19 cellular contexts compared by ENCODE assay signal in the genomic region with DNA sequence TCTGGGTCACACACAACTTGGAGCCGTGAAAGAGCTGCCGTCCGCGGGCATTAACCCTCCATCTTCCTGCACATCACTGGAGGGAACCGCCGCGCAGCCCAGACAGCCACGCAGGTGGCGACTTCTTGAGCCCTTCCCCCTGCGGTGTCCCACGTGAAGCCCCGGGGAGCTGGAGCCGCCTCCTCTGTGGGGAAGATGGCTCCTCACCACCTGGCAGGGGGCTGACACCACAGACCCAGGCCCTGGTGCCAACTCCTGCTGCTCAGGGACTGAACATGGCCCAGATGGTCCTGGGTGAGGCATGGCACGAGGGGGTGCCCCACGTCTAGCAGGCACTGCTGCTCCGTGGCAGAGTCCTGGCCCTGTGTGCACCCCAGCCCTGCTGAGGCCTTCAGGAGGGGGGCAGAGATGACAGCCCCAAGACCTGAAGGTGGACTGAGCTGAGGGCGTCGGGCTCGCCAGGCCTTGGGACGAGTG. TPM values are rescaled to one million over a fixed set of nuclear protein-coding genes. Genes with fewer than 3 reads are reported as not detected.
DNase-seq lines count a peak whose midpoint lies in the region; ATAC-seq and TF ChIP-seq lines count a peak whose summit lies in the region.
"Had no signal": no experiment of that assay in that cellular context is flagged by ENCODE, and none has a peak within 500 bp of the region (broad histone marks: within the 10 kb centered on the region; RNA-seq: fewer than 3 reads in every experiment).

No MANE protein-coding gene starts in this region.

- H2AFZ ChIP-seq in H9 (ENCODE audit: low read length) = no peak overlapping the region
- H2AFZ ChIP-seq: GM23248 had no signal

- H3K4me3 Mint-ChIP-seq in H9 = no peak overlapping the region
- H3K4me3 Mint-ChIP-seq in glutamatergic neuron (ENCODE audit: unreplicated experiment) = no peak overlapping the region
- no peak overlapping the region for H3K4me3 Mint-ChIP-seq in activated CD8-positive, alpha-beta memory T cell treated with anti-CD3 and anti-CD28 coated beads, Interleukin-2, amount 10 ng/mL, durations not matched to agents 7 days and 5 days
- H3K4me3 Mint-ChIP-seq: CD8-positive, alpha-beta memory T cell; HFFc6 had no signal

- H2BK15ac ChIP-seq in H9 (ENCODE audit: low read depth, low read length) = no peak overlapping the region

- no peaks in the 10 kb centered on the region for H3K4me1 ChIP-seq in H9 (ENCODE audit: insufficient read depth, low read length)
- H3K4me1 ChIP-seq in spleen = no peaks in the 10 kb centered on the region
- H3K4me1 ChIP-seq: HAP-1 had no signal

- peaks cover 7 to 21% of the 10 kb centered on the region in 2 experiments for H3K4me1 Mint-ChIP-seq in H9
- peaks cover 6% of the 10 kb centered on the region for H3K4me1 Mint-ChIP-seq in glutamatergic neuron (ENCODE audit: low read depth, unreplicated experiment)
- H3K4me1 Mint-ChIP-seq in activated CD8-positive, alpha-beta memory T cell treated with anti-CD3 and anti-CD28 coated beads, Interleukin-2, amount 10 ng/mL, durations not matched to agents 7 days and 5 days = peaks cover 4% of the 10 kb centered on the region
- H3K4me1 Mint-ChIP-seq: CD8-positive, alpha-beta memory T cell had no signal

- no peak overlapping the region for H3K4ac ChIP-seq in H9 (ENCODE audit: low read depth, low read length)

- H4K20me1 ChIP-seq in H9 (ENCODE audit: control insufficient read depth, insufficient read depth, insufficient read length) = no peaks in the 10 kb centered on the region
- H4K20me1 ChIP-seq: BLaER1 had no signal

- no peak overlapping the region for H3K56ac ChIP-seq in H9 (ENCODE audit: insufficient read length, low read depth, low read length)

- H4K91ac ChIP-seq in H9 (ENCODE audit: insufficient read length, low read depth, low read length) = no peak overlapping the region

- no peak overlapping the region for H2AK5ac ChIP-seq in H9 (ENCODE audit: insufficient read length, low read length)

- H3K36me3 Mint-ChIP-seq in H9 (ENCODE audit: insufficient read depth in 1 of 3, low read depth in 3 of 3) (no peaks in the 10 kb centered on the region), glutamatergic neuron (ENCODE audit: unreplicated experiment) (no peaks in the 10 kb centered on the region)
- H3K36me3 Mint-ChIP-seq in activated CD8-positive, alpha-beta memory T cell treated with anti-CD3 and anti-CD28 coated beads, Interleukin-2, amount 10 ng/mL, durations not matched to agents 7 days and 5 days = no peaks in the 10 kb centered on the region
- H3K36me3 Mint-ChIP-seq: CD8-positive, alpha-beta memory T cell had no signal

- no peak overlapping the region for H2BK20ac ChIP-seq in H9 (ENCODE audit: low read depth, low read length, poor library complexity, severe bottlenecking)

- no peak overlapping the region for H2BK120ac ChIP-seq in H9 (ENCODE audit: low read depth, low read length, poor library complexity, severe bottlenecking)

- H3K18ac ChIP-seq in H9 (ENCODE audit: insufficient read length, low read depth, low read length) = no peak overlapping the region

- ATAC-seq in Right ventricle myocardium superior (ENCODE audit: poor library complexity) (no peak), GM19452 (IDR thresholded peaks at IDR 0.05; ENCODE audit: unreplicated experiment) (no peak)
- ATAC-seq in activated CD8-positive, alpha-beta memory T cell treated with anti-CD3 and anti-CD28 coated beads, Interleukin-2, amount 10 ng/mL, durations not matched to agents 7 days and 5 days = no peak

- H3K36me3 ChIP-seq in spleen = no peaks in the 10 kb centered on the region
- H3K36me3 ChIP-seq: BLaER1, HAP-1 had no signal

- H3K27me3 ChIP-seq in H9 (ENCODE audit: insufficient read depth, low read length) (no peaks in the 10 kb centered on the region; the same call in 1 of the 2 replicates), spleen (replicated peaks in 1 of 7) (peaks cover 0 to 85% (median 18%) of the 10 kb centered on the region in 7 donors)

- no peak overlapping the region for H3K4me2 ChIP-seq in H9 (ENCODE audit: insufficient read depth, insufficient read length, low read length)

- H3K23ac ChIP-seq in H9 (ENCODE audit: insufficient read length, low read depth, low read length) = no peak overlapping the region

- CTCF ChIA-PET in activated CD8-positive, alpha-beta memory T cell treated with anti-CD3 and anti-CD28 coated beads, Interleukin-2, amount 10 ng/mL, durations not matched to agents 7 days and 5 days (lab: Charles Lee) = no interaction called here

- no peak overlapping the region for H2BK5ac ChIP-seq in H9 (ENCODE audit: insufficient read length, low read length)

- no peaks in the 10 kb centered on the region for H3K23me2 ChIP-seq in H9 (ENCODE audit: insufficient read length, low read depth, low read length, poor library complexity, severe bottlenecking)

- no peaks in the 10 kb centered on the region; a peak in 1 of 5 replicates for H3K9me3 Mint-ChIP-seq in H9
- H3K9me3 Mint-ChIP-seq in glutamatergic neuron (ENCODE audit: unreplicated experiment) = no peaks in the 10 kb centered on the region
- no peaks in the 10 kb centered on the region for H3K9me3 Mint-ChIP-seq in activated CD8-positive, alpha-beta memory T cell treated with anti-CD3 and anti-CD28 coated beads, Interleukin-2, amount 10 ng/mL, durations not matched to agents 7 days and 5 days (ENCODE audit: low read depth)
- H3K9me3 Mint-ChIP-seq: CD8-positive, alpha-beta memory T cell; HFFc6 had no signal

- H4K8ac ChIP-seq in H9 (replicated peaks; ENCODE audit: insufficient read length, low read depth, low read length) = no peak overlapping the region

- no peak for TF ChIP-seq POLR2A in spleen (IDR thresholded peaks at IDR 0.05)

- intact Hi-C loops in Right ventricle myocardium superior (cut with DNase I) = no loop called here
- intact Hi-C loops in cardiac septum (cut with DNase I) = no loop called here
- intact Hi-C loops in spleen (cut with DNase I; ENCODE audit: low total_unique reads) = no loop called here

- no peak overlapping the region for H2BK12ac ChIP-seq in H9 (ENCODE audit: insufficient read length, low read depth, low read length)

- no peak for TF ChIP-seq CTCF in H9 (conservative IDR thresholded peaks at IDR 0.05)
- TF ChIP-seq CTCF in glutamatergic neuron (IDR thresholded peaks at IDR 0.05; ENCODE audit: partially characterized antibody, unreplicated experiment) = no peak
- TF ChIP-seq CTCF in spleen (IDR thresholded peaks at IDR 0.05 in 8 of 11, conservative IDR thresholded peaks at IDR 0.05 in 3 of 11) = no peak

- DNase-seq in Right ventricle myocardium superior = peak; percentile 30
- DNase-seq in cardiac septum (ENCODE audit: low spot score) = no peak
- no peak for DNase-seq in H9
- peak; percentile 12 for DNase-seq in glutamatergic neuron
- peak; percentile 69 for DNase-seq in spleen
- DNase-seq in foreskin melanocyte = no peak
- DNase-seq in activated CD8-positive, alpha-beta memory T cell treated with anti-CD3 and anti-CD28 coated beads, Interleukin-2, amount 10 ng/mL, durations not matched to agents 7 days and 5 days = no peak
- DNase-seq: 8988T, AML-193, Caco-2, DND-41, GDM1, GM23248, HFFc6 had no signal

- no peak overlapping the region for H3T11ph ChIP-seq in H9 (ENCODE audit: low read length)

- H3K9ac ChIP-seq in H9 (ENCODE audit: extremely low read depth, insufficient read length, low read length) = no peak overlapping the region
- H3K9ac ChIP-seq: BLaER1, GM23248 had no signal

- H3K27ac ChIP-seq in H9 (ENCODE audit: insufficient read length, low read depth, low read length) (no peak overlapping the region), spleen (no peak overlapping the region)
- H3K27ac ChIP-seq: BLaER1, GM23248, HL-60 had no signal

- H3K14ac ChIP-seq in H9 (ENCODE audit: insufficient read depth, low read length) = peak overlapping the region; percentile 5; the same call in 1 of the 2 replicates

- H3K79me2 ChIP-seq in H9 (ENCODE audit: insufficient read depth, low read length) = no peaks in the 10 kb centered on the region

- peaks cover 21% of the 10 kb centered on the region for H3K27me3 Mint-ChIP-seq in H9 (ENCODE audit: low read depth)
- peaks cover 5% of the 10 kb centered on the region for H3K27me3 Mint-ChIP-seq in glutamatergic neuron (ENCODE audit: unreplicated experiment)
- H3K27me3 Mint-ChIP-seq in activated CD8-positive, alpha-beta memory T cell treated with anti-CD3 and anti-CD28 coated beads, Interleukin-2, amount 10 ng/mL, durations not matched to agents 7 days and 5 days = peaks cover 28% of the 10 kb centered on the region

- H3K4me3 ChIP-seq in spleen = no peak overlapping the region
- H3K4me3 ChIP-seq: BLaER1, GM23248, HAP-1 had no signal

- H4K5ac ChIP-seq in H9 (ENCODE audit: insufficient read length, low read depth, low read length) = no peak overlapping the region

- no peaks in the 10 kb centered on the region for H3K79me1 ChIP-seq in H9 (ENCODE audit: insufficient read depth, low read depth, low read length, poor library complexity, severe bottlenecking)

- no peaks in the 10 kb centered on the region for H3K9me3 ChIP-seq in H9 (ENCODE audit: control insufficient read depth, low read depth, low read length)
- H3K9me3 ChIP-seq in spleen = no peaks in the 10 kb centered on the region
- H3K9me3 ChIP-seq: BLaER1, HAP-1 had no signal

- H3K27ac Mint-ChIP-seq in H9 (no peak overlapping the region), glutamatergic neuron (ENCODE audit: unreplicated experiment) (no peak overlapping the region)
- no peak overlapping the region for H3K27ac Mint-ChIP-seq in activated CD8-positive, alpha-beta memory T cell treated with anti-CD3 and anti-CD28 coated beads, Interleukin-2, amount 10 ng/mL, durations not matched to agents 7 days and 5 days
- H3K27ac Mint-ChIP-seq: CD8-positive, alpha-beta memory T cell; HFFc6 had no signal

- WGBS in H9 (ENCODE audit: extremely low coverage, insufficient read length, low lambda C conversion rate) = no CpG with 5 or more reads among the region's 20 CpGs
- WGBS in spleen, 5 donors = 77 to 88% (median 85%) methylated on average over 13 to 20 of the region's 20 CpGs

RNA-seq across cellular contexts. Expression of gene NDUFS6, which starts 38.9 kb away (rescaled TPM):
- total RNA-seq in Right ventricle myocardium superior = 126 TPM
- 78.6 TPM for total RNA-seq in cardiac septum
- total RNA-seq in H9 (2021) = 62.5 and 63.7 TPM in 2 replicates
- 40.3 TPM for total RNA-seq in glutamatergic neuron (ENCODE audit: unreplicated experiment)
- total RNA-seq in spleen = 10 to 100 TPM; 18.2 to 38.4 (median 25.1) TPM
- polyA plus RNA-seq in spleen = 10 to 100 TPM; 36.7 to 74.2 (median 49.3) TPM
- 10 to 100 TPM; 35.2 to 37.5 TPM for total RNA-seq in activated CD8-positive, alpha-beta memory T cell treated with anti-CD3 and anti-CD28 coated beads, Interleukin-2, amount 10 ng/mL, durations not matched to agents 7 days and 5 days

RNA-seq across cellular contexts. Expression of gene MRPL36, which starts 40.5 kb away (rescaled TPM):
- total RNA-seq in Right ventricle myocardium superior = 65.5 TPM
- 43.2 TPM for total RNA-seq in cardiac septum
- total RNA-seq in H9 (2021) = 67.3 and 68.9 TPM in 2 replicates
- 40.0 TPM for total RNA-seq in glutamatergic neuron (ENCODE audit: unreplicated experiment)
- total RNA-seq in spleen = 10 to 100 TPM; 20.3 to 45.0 (median 22.0) TPM
- 10 to 100 TPM; 59.3 to 77.3 (median 66.2) TPM for polyA plus RNA-seq in spleen
- total RNA-seq in activated CD8-positive, alpha-beta memory T cell treated with anti-CD3 and anti-CD28 coated beads, Interleukin-2, amount 10 ng/mL, durations not matched to agents 7 days and 5 days = 10 to 100 TPM; 62.0 to 84.7 TPM

RNA-seq across cellular contexts. Expression of gene IRX4, which starts 42.6 kb away (rescaled TPM):
- total RNA-seq in Right ventricle myocardium superior (15.8 TPM), cardiac septum (12.1 TPM), H9 (2021) (3.2 and 3.4 TPM in 2 replicates), glutamatergic neuron (ENCODE audit: unreplicated experiment) (0.20 TPM), spleen (not detected)
- polyA plus RNA-seq in spleen = under 1 TPM in 1 of 3 donors, not detected in 2; 0.05 TPM
- total RNA-seq in activated CD8-positive, alpha-beta memory T cell treated with anti-CD3 and anti-CD28 coated beads, Interleukin-2, amount 10 ng/mL, durations not matched to agents 7 days and 5 days = not detected
- total RNA-seq: Caco-2; CD8-positive, alpha-beta memory T cell; GM23248; HFFc6 had no signal
- polyA plus RNA-seq: CD8-positive, alpha-beta memory T cell; GM23248 had no signal

Comparison
In these comparisons a context has a peak if more than half of its experiments do, and no peak if none do; other contexts are left out.
1. DNase-seq: peak in Right ventricle myocardium superior (single experiment), glutamatergic neuron (single experiment) and spleen (single experiment); none in cardiac septum (single experiment), H9 (single experiment), foreskin melanocyte (single experiment) and activated CD8-positive, alpha-beta memory T cell treated with anti-CD3 and anti-CD28 coated beads, Interleukin-2, amount 10 ng/mL, durations not matched to agents 7 days and 5 days (single experiment).